16 cellular contexts compared by ENCODE assay signal in genomic region chr2:66446924-66447323, GRCh38. TPM values are rescaled to one million over a fixed set of nuclear protein-coding genes. Genes with fewer than 3 reads are reported as not detected.
A peak's percentile ranks its signal among the peaks of the same experiment; 100 is the strongest.
DNase-seq lines count a peak whose midpoint lies in the region; ATAC-seq and TF ChIP-seq lines count a peak whose summit lies in the region.
"Had no signal": no experiment of that assay in that cellular context is flagged by ENCODE, and none has a peak within 500 bp of the region (broad histone marks: within the 10 kb centered on the region; RNA-seq: fewer than 3 reads in every experiment).

No MANE protein-coding gene starts in this region.

- no TSS peak for BruUV-seq in A673 (replicated peaks; lab: Mats Ljungman, UMichigan)

- TF ChIP-seq CTCF in A673 (conservative IDR thresholded peaks at IDR 0.05; ENCODE audit: low read depth, low read length) (no peak), fibroblast of lung (conservative IDR thresholded peaks at IDR 0.05 in 1 of 2, IDR thresholded peaks at IDR 0.05 in 1 of 2; ENCODE audit: low read depth in 1 of 2, low read length in 2 of 2) (no peak), ovary (IDR thresholded peaks at IDR 0.05) (no peak)

- intact Hi-C loops in A673 (cut with micrococcal nuclease; ENCODE audit: unreplicated experiment) (no loop called here), ovary (cut with DNase I) (loop anchor here in 1 of 4 donors (10.0 kb wide), 2 partner anchors 48 to 248 kb away; no protein-coding TSS in a partner anchor)

- POLR2A ChIA-PET in A673 (lab: Charles Lee; ENCODE audit: low non-redundant PET) = interaction anchor here (0.7 kb wide), 1 partner anchor 13 kb away, joined by 3 read pairs; no protein-coding TSS in a partner anchor

- H2AFZ ChIP-seq in fibroblast of lung (ENCODE audit: low read length) = no peak overlapping the region

- DNase-seq in A673 (ENCODE audit: low spot score) (no peak), MV-4-11 (lab: John Stamatoyannopoulos, UW) (peak; percentile 27), fibroblast of lung (ENCODE audit: low read depth in 2 of 2) (peak in 1 of 2 donors; percentile 62), ovary (no peak), NCI-H1105 treated with DMSO at 0.1 percent for 48 hours (lab: John Stamatoyannopoulos, UW) (no peak), putamen (ENCODE audit: low spot score) (no peak)
- DNase-seq: activated effector memory CD4-positive, alpha-beta T cell treated with anti-CD3 and anti-CD28 coated beads, Interleukin-2, amount 50 U/mL, for 16 hours; AML-193; dermis blood vessel endothelial cell; NCI-H1048; NCI-H524 treated with DMSO at 0.1 percent for 48 hours had no signal

- peaks cover 100% of the 10 kb centered on the region for H3K79me2 ChIP-seq in fibroblast of lung (ENCODE audit: control insufficient read depth, insufficient read depth, low read length)

- H3K4me3 ChIP-seq in A673 (ENCODE audit: low read depth, low read length, poor library complexity, severe bottlenecking) (no peak overlapping the region), fibroblast of lung (replicated peaks in 1 of 4; ENCODE audit: control extremely low read depth in 1 of 4, insufficient read depth in 1 of 4, low read depth in 3 of 4, low read length in 4 of 4) (peak overlapping the region; percentile 59 to 100 (median 74)), ovary (peak overlapping the region; percentile 49)

- H3K9ac ChIP-seq in fibroblast of lung (ENCODE audit: insufficient read depth, low read length) = no peak overlapping the region

- H3K27ac ChIP-seq in A673 (ENCODE audit: low read depth, low read length, poor library complexity, severe bottlenecking) = peak overlapping the region; percentile 49
- peak overlapping the region; percentile 97 for H3K27ac ChIP-seq in fibroblast of lung (ENCODE audit: insufficient read depth, low read length)
- peak overlapping the region; percentile 81 to 86 for H3K27ac ChIP-seq in ovary

- no peak for TF ChIP-seq EP300 in ovary (IDR thresholded peaks at IDR 0.05)

- no peaks in the 10 kb centered on the region for H3K9me3 ChIP-seq in A673 (ENCODE audit: low read depth, low read length, poor library complexity, severe bottlenecking)
- H3K9me3 ChIP-seq in fibroblast of lung (ENCODE audit: control insufficient read depth, insufficient read depth, low read depth, low read length) = no peaks in the 10 kb centered on the region
- H3K9me3 ChIP-seq in ovary = no peaks in the 10 kb centered on the region

- CTCF ChIA-PET in A673 (lab: Charles Lee) = no interaction called here

- peaks cover 95% of the 10 kb centered on the region for H3K36me3 ChIP-seq in A673 (ENCODE audit: insufficient read depth, low read length, poor library complexity, severe bottlenecking)
- peaks cover 6% of the 10 kb centered on the region for H3K36me3 ChIP-seq in fibroblast of lung (ENCODE audit: control insufficient read depth, insufficient read depth, low read length)
- H3K36me3 ChIP-seq in ovary = no peaks in the 10 kb centered on the region

- no peaks in the 10 kb centered on the region for H3K27me3 ChIP-seq in A673 (replicated peaks; ENCODE audit: insufficient read depth, low read depth, low read length, poor library complexity)
- no peaks in the 10 kb centered on the region for H3K27me3 ChIP-seq in fibroblast of lung (ENCODE audit: control insufficient read depth, insufficient read depth, low read length)
- H3K27me3 ChIP-seq in ovary = no peaks in the 10 kb centered on the region

- no peaks in the 10 kb centered on the region for H4K20me1 ChIP-seq in fibroblast of lung (ENCODE audit: control insufficient read depth, extremely low read depth, insufficient read depth, low read length)

- ATAC-seq in GM19397 (IDR thresholded peaks at IDR 0.05; ENCODE audit: unreplicated experiment) (no peak), SK-N-SH treated with all-trans-retinoic acid at 6 μM for 48 hours (no peak)
- ATAC-seq: activated CD4-positive, CD25-positive, alpha-beta regulatory T cell treated with anti-CD3 and anti-CD28 coated beads, Interleukin-2, amount 50 U/mL, for 24 hours; stimulated activated memory B cell treated with anti-CD40 and anti-IgM and Interleukin-4, amounts not matched to agents 10 μg/mL and 1 μg/mL and 100 μg/mL, for 72 hours had no signal

- H3K4me1 ChIP-seq in A673 (ENCODE audit: insufficient read depth, low read length, poor library complexity, severe bottlenecking) = peaks cover 65% of the 10 kb centered on the region
- peaks cover 4% of the 10 kb centered on the region for H3K4me1 ChIP-seq in fibroblast of lung (ENCODE audit: control insufficient read depth, extremely low read depth, insufficient read depth, low read length)
- no peaks in the 10 kb centered on the region for H3K4me1 ChIP-seq in ovary (ENCODE audit: insufficient read depth)

- peak overlapping the region; percentile 95 for H3K4me2 ChIP-seq in fibroblast of lung (ENCODE audit: extremely low read depth, insufficient read depth, low read length)

- no peak for TF ChIP-seq POLR2A in ovary (IDR thresholded peaks at IDR 0.05)

- 39 to 86% (median 77%) methylated on average over 8 of the region's 8 CpGs for WGBS in ovary, 3 donors

TF ChIP-seq in SK-N-SH treated with all-trans-retinoic acid at 6 μM for 48 hours, 23 proteins besides CTCF, POLR2A, EP300 and RAD21:
- TF ChIP-seq PPARA (CRISPR knock-in tag; IDR thresholded peaks at IDR 0.05; ENCODE audit: borderline replicate concordance) = no peak
- TF ChIP-seq TOX (CRISPR knock-in tag; IDR thresholded peaks at IDR 0.05; ENCODE audit: borderline replicate concordance) = no peak
- no peak for TF ChIP-seq POU6F1 (CRISPR knock-in tag; IDR thresholded peaks at IDR 0.05; ENCODE audit: borderline replicate concordance, low read depth)
- TF ChIP-seq ESRRG (CRISPR knock-in tag; IDR thresholded peaks at IDR 0.05) = no peak
- no peak for TF ChIP-seq ZFP3 (CRISPR knock-in tag; IDR thresholded peaks at IDR 0.05)
- no peak for TF ChIP-seq TCF4 (CRISPR knock-in tag; IDR thresholded peaks at IDR 0.05; ENCODE audit: borderline replicate concordance)

RNA-seq across cellular contexts. Expression of gene MEIS1, which starts 12.0 kb away (rescaled TPM):
- 89.4 and 103 TPM in 2 replicates for total RNA-seq in A673 (2021)
- 119 and 139 TPM in 2 replicates for total RNA-seq in fibroblast of lung
- 48.3 and 51.6 TPM in 2 replicates for polyA plus RNA-seq in fibroblast of lung
- 43.2 and 44.1 TPM in 2 replicates for polyA plus RNA-seq in fibroblast of lung (2012)
- 62.6 and 69.9 TPM in 2 replicates for polyA minus RNA-seq in fibroblast of lung (ENCODE audit: low replicate concordance)
- total RNA-seq in ovary = 100 to 1,000 TPM in 2 of 7 donors, 10 to 100 TPM in 5; 33.9 to 163 (median 92.3) TPM
- polyA plus RNA-seq in ovary = 10 to 100 TPM; 19.4 to 50.2 TPM
- total RNA-seq: G401 had no signal
